ENCODE assay signal across 12 cellular contexts in the genomic region with DNA sequence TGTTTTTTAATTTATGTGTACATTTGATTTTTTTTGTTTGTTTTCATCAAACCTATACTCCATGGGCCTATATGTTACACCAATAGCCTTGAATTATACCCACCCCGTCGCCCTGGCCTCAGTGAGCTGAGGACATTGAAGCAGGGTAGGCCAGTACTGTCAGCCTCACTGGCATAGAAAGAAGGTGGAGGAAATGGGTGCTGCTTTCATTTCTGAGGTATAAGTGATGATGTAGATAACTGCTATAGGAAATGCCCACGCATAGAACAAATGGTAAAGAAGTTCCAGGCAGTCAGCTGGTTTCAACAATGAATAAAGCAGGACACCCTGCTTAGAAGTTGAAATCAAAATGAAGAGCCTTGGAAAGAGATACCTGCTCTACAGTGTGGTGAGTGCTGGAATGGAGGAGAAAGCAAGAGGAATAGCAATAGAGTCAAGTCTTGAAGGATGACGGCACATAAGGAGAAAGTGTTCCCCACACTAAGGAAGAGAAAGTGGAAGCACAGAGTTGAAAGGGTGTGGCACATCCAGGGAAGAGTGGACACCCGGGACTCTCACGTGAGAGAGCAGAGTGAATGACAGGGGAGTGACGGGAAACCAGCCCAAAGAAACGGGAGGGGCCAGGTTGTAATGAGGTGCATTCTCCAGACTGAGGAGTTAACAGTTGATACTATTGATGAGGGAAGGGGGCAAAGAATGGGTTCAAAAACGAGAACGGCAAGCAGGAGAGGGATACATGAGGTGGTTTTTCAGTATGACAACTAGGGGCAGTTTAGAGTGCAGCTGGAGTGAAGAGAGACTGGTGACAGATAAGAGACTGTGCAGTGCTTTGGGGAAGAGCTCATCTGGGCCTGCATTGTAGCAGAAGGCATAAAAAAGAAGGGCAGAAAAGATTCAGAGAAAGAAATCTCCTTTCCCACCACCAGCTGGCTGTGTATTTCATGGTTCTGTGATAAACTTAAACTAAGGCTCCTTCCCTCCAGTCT.
DNase-seq lines count a peak whose midpoint lies in the region; ATAC-seq, FAIRE-seq and TF ChIP-seq lines count a peak whose summit lies in the region.
"Had no signal": no experiment of that assay in that cellular context is flagged by ENCODE, and none has a peak within 500 bp of the region (broad histone marks: within the 10 kb centered on the region; RNA-seq: fewer than 3 reads in every experiment).

No MANE protein-coding gene starts in this region.

- no peak overlapping the region for H3K4me3 ChIP-seq in CD4-positive, alpha-beta memory T cell (ENCODE audit: low read length in 2 of 2)
- peak overlapping the region in 9 of 10 donors; percentile 2 to 38 (median 10) for H3K4me3 ChIP-seq in heart right ventricle
- H3K4me3 ChIP-seq in skeletal muscle satellite cell (ENCODE audit: low read length) = no peak overlapping the region

- H3K27me3 Mint-ChIP-seq in CD4-positive, alpha-beta memory T cell = no peaks in the 10 kb centered on the region
- H3K27me3 Mint-ChIP-seq in activated CD4-positive, alpha-beta memory T cell treated with anti-CD3 and anti-CD28 coated beads, Interleukin-2, amount 10 ng/mL, durations not matched to agents 7 days and 5 days = no peaks in the 10 kb centered on the region

- ATAC-seq in heart right ventricle = peak; percentile 31 to 66 (median 59)

- peak overlapping the region; percentile 64 for H3K4me2 ChIP-seq in skeletal muscle satellite cell (ENCODE audit: low read length)

- H3K9me3 Mint-ChIP-seq in CD4-positive, alpha-beta memory T cell = no peaks in the 10 kb centered on the region
- no peaks in the 10 kb centered on the region for H3K9me3 Mint-ChIP-seq in activated CD4-positive, alpha-beta memory T cell treated with anti-CD3 and anti-CD28 coated beads, Interleukin-2, amount 10 ng/mL, durations not matched to agents 7 days and 5 days

- H3K4me1 ChIP-seq in CD4-positive, alpha-beta memory T cell (ENCODE audit: insufficient read depth, low read length) = peaks cover 49% of the 10 kb centered on the region
- H3K4me1 ChIP-seq in heart right ventricle (peaks cover 3 to 83% (median 58%) of the 10 kb centered on the region in 9 donors), skeletal muscle satellite cell (ENCODE audit: control insufficient read depth, insufficient read depth, low read length) (peaks cover 47% of the 10 kb centered on the region)

- peak overlapping the region; percentile 77 for H3K9ac ChIP-seq in skeletal muscle satellite cell (ENCODE audit: low read depth, low read length)

- POLR2A ChIA-PET in CD4-positive, alpha-beta memory T cell (lab: Charles Lee; ENCODE audit: partially characterized antibody) = interaction anchor here (0.8 to 2.4 kb wide), 12 partner anchors 10 to 106 kb away, joined by 3 to 12 read pairs (median 4); no protein-coding TSS in a partner anchor
- POLR2A ChIA-PET in activated CD4-positive, alpha-beta memory T cell treated with anti-CD3 and anti-CD28 coated beads, Interleukin-2, amount 10 ng/mL, durations not matched to agents 7 days and 5 days (lab: Charles Lee) = interaction anchor here (0.6 to 1.7 kb wide), 6 partner anchors 8 to 70 kb away, joined by 3 to 8 read pairs (median 4); partner anchors contain the start of gene KLHL25

- no peaks in the 10 kb centered on the region for H3K27me3 ChIP-seq in CD4-positive, alpha-beta memory T cell (ENCODE audit: insufficient read depth, low read length)
- H3K27me3 ChIP-seq in heart right ventricle (no peaks in the 10 kb centered on the region), skeletal muscle satellite cell (ENCODE audit: control insufficient read depth, insufficient read depth, low read length) (no peaks in the 10 kb centered on the region)

- peak; percentile 31 to 55 (median 53) for DNase-seq in CD4-positive, alpha-beta memory T cell
- DNase-seq in activated CD4-positive, alpha-beta memory T cell treated with anti-CD3 and anti-CD28 coated beads, Interleukin-2, amount 10 ng/mL, durations not matched to agents 7 days and 5 days = no peak
- no peak for DNase-seq in heart right ventricle
- DNase-seq in LoVo (ENCODE audit: low spot score) = no peak
- no peak for DNase-seq in cerebellar nuclear complex (lab: John Stamatoyannopoulos, UW)
- DNase-seq in GM12891 (ENCODE audit: insufficient read length, low spot score) = no peak
- DNase-seq in stimulated activated CD4-positive, alpha-beta T cell treated with anti-CD3 and anti-CD28 coated beads, Interleukin-2, amount 100 ng/mL, for 48 hours = no peak
- DNase-seq: activated effector memory CD4-positive, alpha-beta T cell treated with anti-CD3 and anti-CD28 coated beads, Interleukin-2, amount 50 U/mL, for 16 hours; COR-L47; NCI-H82; substantia nigra had no signal

- WGBS in heart right ventricle, 2 donors = 31 to 44% methylated on average over 10 of the region's 10 CpGs

- TF ChIP-seq POLR2A in GM12891 (IDR thresholded peaks at IDR 0.05; ENCODE audit: low read depth, low read length) = no peak

- no peak for FAIRE-seq in GM12891 (lab: Jason Lieb, UNC)

- H3K4me1 Mint-ChIP-seq in CD4-positive, alpha-beta memory T cell = peaks cover 36 to 46% (median 41%) of the 10 kb centered on the region in 4 donors
- peaks cover 20% of the 10 kb centered on the region for H3K4me1 Mint-ChIP-seq in activated CD4-positive, alpha-beta memory T cell treated with anti-CD3 and anti-CD28 coated beads, Interleukin-2, amount 10 ng/mL, durations not matched to agents 7 days and 5 days

- peak overlapping the region; percentile 59 to 82 (median 70) for H3K4me3 Mint-ChIP-seq in CD4-positive, alpha-beta memory T cell
- peak overlapping the region; percentile 6 for H3K4me3 Mint-ChIP-seq in activated CD4-positive, alpha-beta memory T cell treated with anti-CD3 and anti-CD28 coated beads, Interleukin-2, amount 10 ng/mL, durations not matched to agents 7 days and 5 days

- TF ChIP-seq CTCF in heart right ventricle (IDR thresholded peaks at IDR 0.05) = no peak

- CTCF ChIA-PET in CD4-positive, alpha-beta memory T cell (lab: Charles Lee; ENCODE audit: partially characterized antibody) = interaction anchor here (0.8 to 9.8 kb wide), 7 partner anchors 11 to 428 kb away, joined by 3 to 152 read pairs (median 3); no protein-coding TSS in a partner anchor
- CTCF ChIA-PET in activated CD4-positive, alpha-beta memory T cell treated with anti-CD3 and anti-CD28 coated beads, Interleukin-2, amount 10 ng/mL, durations not matched to agents 7 days and 5 days (lab: Charles Lee) = interaction anchor here (0.5 to 1.5 kb wide), 3 partner anchors 37 to 433 kb away, joined by 3 to 5 read pairs (median 4); no protein-coding TSS in a partner anchor

- peak overlapping the region; percentile 64 for H3K27ac ChIP-seq in CD4-positive, alpha-beta memory T cell (ENCODE audit: low read depth, low read length)
- H3K27ac ChIP-seq in heart right ventricle = peak overlapping the region; percentile 46 to 90 (median 72)

- peak overlapping the region; percentile 85 to 99 (median 97) for H3K27ac Mint-ChIP-seq in CD4-positive, alpha-beta memory T cell
- peak overlapping the region; percentile 75 for H3K27ac Mint-ChIP-seq in activated CD4-positive, alpha-beta memory T cell treated with anti-CD3 and anti-CD28 coated beads, Interleukin-2, amount 10 ng/mL, durations not matched to agents 7 days and 5 days

- peaks cover 63 to 87% of the 10 kb centered on the region in 2 donors for H3K36me3 Mint-ChIP-seq in CD4-positive, alpha-beta memory T cell
- H3K36me3 Mint-ChIP-seq in activated CD4-positive, alpha-beta memory T cell treated with anti-CD3 and anti-CD28 coated beads, Interleukin-2, amount 10 ng/mL, durations not matched to agents 7 days and 5 days (ENCODE audit: low read depth) = peaks cover 80% of the 10 kb centered on the region

- intact Hi-C loops in CD4-positive, alpha-beta memory T cell (cut with micrococcal nuclease) = loop anchor here (2.0 to 5.0 kb wide), 3 partner anchors 17 to 107 kb away; no protein-coding TSS in a partner anchor
- intact Hi-C loops in heart right ventricle (cut with DNase I) = loop anchor here in 2 of 10 donors (10.0 kb wide), 3 partner anchors 99 to 419 kb away; no protein-coding TSS in a partner anchor

- peaks cover 81% of the 10 kb centered on the region for H3K36me3 ChIP-seq in CD4-positive, alpha-beta memory T cell (ENCODE audit: insufficient read depth, low read length)
- H3K36me3 ChIP-seq in heart right ventricle = peaks cover 0 to 100% (median 81%) of the 10 kb centered on the region in 9 donors
- H3K36me3 ChIP-seq in skeletal muscle satellite cell (ENCODE audit: insufficient read depth, low read length) = peaks cover 44% of the 10 kb centered on the region

- no peaks in the 10 kb centered on the region for H3K9me3 ChIP-seq in CD4-positive, alpha-beta memory T cell (ENCODE audit: control insufficient read depth in 1 of 2, low read length in 2 of 2)
- H3K9me3 ChIP-seq in heart right ventricle (no peaks in the 10 kb centered on the region), skeletal muscle satellite cell (replicated peaks; ENCODE audit: low read length) (no peaks in the 10 kb centered on the region)

TF ChIP-seq in GM12891, 5 proteins besides CTCF, POLR2A, EP300 and RAD21:
- no peak for TF ChIP-seq TAF1 (IDR thresholded peaks at IDR 0.05; ENCODE audit: low read depth, low read length)
- TF ChIP-seq SPI1 (IDR thresholded peaks at IDR 0.05; ENCODE audit: low read depth, low read length) = no peak
- TF ChIP-seq PAX5 (IDR thresholded peaks at IDR 0.05; ENCODE audit: insufficient read depth, low read length, severe bottlenecking) = no peak
- no peak for TF ChIP-seq POLR2AphosphoS5 (IDR thresholded peaks at IDR 0.05; ENCODE audit: low read depth, low read length)
- TF ChIP-seq POU2F2 (IDR thresholded peaks at IDR 0.05; ENCODE audit: low read depth, low read length) = no peak

Comparison
In these comparisons a context has a peak if more than half of its experiments do, and no peak if none do; other contexts are left out.
1. DNase-seq: peak in CD4-positive, alpha-beta memory T cell (5 of 5); none in activated CD4-positive, alpha-beta memory T cell treated with anti-CD3 and anti-CD28 coated beads, Interleukin-2, amount 10 ng/mL, durations not matched to agents 7 days and 5 days (single experiment), heart right ventricle (0 of 2), LoVo (single experiment), cerebellar nuclear complex (0 of 2), GM12891 (single experiment) and stimulated activated CD4-positive, alpha-beta T cell treated with anti-CD3 and anti-CD28 coated beads, Interleukin-2, amount 100 ng/mL, for 48 hours (0 of 2).
2. H3K4me3 ChIP-seq: peak in heart right ventricle (9 of 10); none in CD4-positive, alpha-beta memory T cell (0 of 2) and skeletal muscle satellite cell (single experiment).